ENCODE assay signal across 1 cellular context in the genomic region with DNA sequence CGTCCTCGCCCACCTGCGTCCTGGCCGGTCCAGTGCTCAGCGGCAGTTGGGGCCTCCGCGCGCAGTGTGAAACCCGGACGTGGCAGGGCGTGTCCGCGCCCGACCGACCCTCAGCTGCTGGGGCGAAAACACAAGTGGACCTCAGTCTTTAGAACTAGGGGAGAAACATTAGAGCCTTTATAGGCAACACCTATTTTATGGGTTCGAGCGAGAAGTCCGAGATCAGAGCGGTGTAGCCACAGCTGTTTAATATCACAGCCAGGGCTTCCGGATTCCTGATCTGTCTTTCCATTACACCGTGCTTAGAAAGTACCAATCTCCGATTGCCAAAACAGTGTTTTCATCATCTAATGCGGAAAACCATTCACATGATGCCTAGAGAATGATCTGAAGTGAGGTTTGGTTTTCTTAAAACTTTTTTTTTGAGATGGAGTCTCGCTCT.
TF ChIP-seq lines count a peak whose summit lies in the region.

No MANE protein-coding gene starts in this region.

TF ChIP-seq in K562, 482 proteins besides CTCF, POLR2A, EP300 and RAD21 (continued from another document and continues in another):
- TF ChIP-seq NFE2 (IDR thresholded peaks at IDR 0.05; ENCODE audit: low read depth) (no peak), ZNF830 (CRISPR knock-in tag; IDR thresholded peaks at IDR 0.05) (0 out of 2 replicates have a peak, but pooled peaks have one; percentile 41), ZNF384 (IDR thresholded peaks at IDR 0.05; ENCODE audit: low read depth, low read length) (no peak), YY1 (IDR thresholded peaks at IDR 0.05; ENCODE audit: borderline replicate concordance in 1 of 3, control insufficient read depth in 1 of 3, extremely low read depth in 1 of 3, insufficient read depth in 3 of 3, insufficient read length in 1 of 3, insufficient replicate concordance in 2 of 3, low read depth in 1 of 3, low read length in 2 of 3) (no peak), ZZZ3 (IDR thresholded peaks at IDR 0.05) (no peak), NBN (IDR thresholded peaks at IDR 0.05; ENCODE audit: low read depth) (no peak), HDAC6 (IDR thresholded peaks at IDR 0.05; ENCODE audit: low read depth, low read length) (no peak), C11orf30 (IDR thresholded peaks at IDR 0.05; ENCODE audit: low read depth) (no peak), GABPB1 (CRISPR knock-in tag; IDR thresholded peaks at IDR 0.05) (no peak), ZNF274 (IDR thresholded peaks at IDR 0.05; ENCODE audit: borderline replicate concordance, low read depth, low read length) (no peak), ZNF224 (CRISPR knock-in tag; IDR thresholded peaks at IDR 0.05) (no peak), RNF2 (IDR thresholded peaks at IDR 0.05) (no peak), ZKSCAN8 (CRISPR knock-in tag; IDR thresholded peaks at IDR 0.05) (no peak), ZNF589 (CRISPR knock-in tag; IDR thresholded peaks at IDR 0.05; ENCODE audit: low read depth) (no peak), KDM2B (CRISPR knock-in tag; IDR thresholded peaks at IDR 0.05) (no peak), PRMT5 (CRISPR knock-in tag; IDR thresholded peaks at IDR 0.05) (no peak), BCOR (IDR thresholded peaks at IDR 0.05) (no peak), KAT8 (IDR thresholded peaks at IDR 0.05; ENCODE audit: low read depth) (no peak), MTA3 (IDR thresholded peaks at IDR 0.05; ENCODE audit: borderline replicate concordance) (no peak), NCOA1 (IDR thresholded peaks at IDR 0.05; ENCODE audit: low read depth) (no peak), STAG1 (CRISPR knock-in tag; IDR thresholded peaks at IDR 0.05; ENCODE audit: borderline replicate concordance) (no peak), TRIM28 (IDR thresholded peaks at IDR 0.05) (no peak), FOXA3 (CRISPR knock-in tag; conservative IDR thresholded peaks at IDR 0.05 in 1 of 2, IDR thresholded peaks at IDR 0.05 in 1 of 2) (0 out of 4 replicates have a peak, but pooled peaks of 1 of the 2 experiments have one; percentile 5), ZNF77 (CRISPR knock-in tag; IDR thresholded peaks at IDR 0.05) (no peak), ZNF75A (CRISPR knock-in tag; IDR thresholded peaks at IDR 0.05) (no peak), GTF2A2 (tag; IDR thresholded peaks at IDR 0.05) (no peak), CXXC5 (CRISPR knock-in tag; IDR thresholded peaks at IDR 0.05) (no peak), ASH1L (IDR thresholded peaks at IDR 0.05; ENCODE audit: borderline replicate concordance, low read depth, partially characterized antibody) (no peak)
- TF ChIP-seq, protein P1, sequence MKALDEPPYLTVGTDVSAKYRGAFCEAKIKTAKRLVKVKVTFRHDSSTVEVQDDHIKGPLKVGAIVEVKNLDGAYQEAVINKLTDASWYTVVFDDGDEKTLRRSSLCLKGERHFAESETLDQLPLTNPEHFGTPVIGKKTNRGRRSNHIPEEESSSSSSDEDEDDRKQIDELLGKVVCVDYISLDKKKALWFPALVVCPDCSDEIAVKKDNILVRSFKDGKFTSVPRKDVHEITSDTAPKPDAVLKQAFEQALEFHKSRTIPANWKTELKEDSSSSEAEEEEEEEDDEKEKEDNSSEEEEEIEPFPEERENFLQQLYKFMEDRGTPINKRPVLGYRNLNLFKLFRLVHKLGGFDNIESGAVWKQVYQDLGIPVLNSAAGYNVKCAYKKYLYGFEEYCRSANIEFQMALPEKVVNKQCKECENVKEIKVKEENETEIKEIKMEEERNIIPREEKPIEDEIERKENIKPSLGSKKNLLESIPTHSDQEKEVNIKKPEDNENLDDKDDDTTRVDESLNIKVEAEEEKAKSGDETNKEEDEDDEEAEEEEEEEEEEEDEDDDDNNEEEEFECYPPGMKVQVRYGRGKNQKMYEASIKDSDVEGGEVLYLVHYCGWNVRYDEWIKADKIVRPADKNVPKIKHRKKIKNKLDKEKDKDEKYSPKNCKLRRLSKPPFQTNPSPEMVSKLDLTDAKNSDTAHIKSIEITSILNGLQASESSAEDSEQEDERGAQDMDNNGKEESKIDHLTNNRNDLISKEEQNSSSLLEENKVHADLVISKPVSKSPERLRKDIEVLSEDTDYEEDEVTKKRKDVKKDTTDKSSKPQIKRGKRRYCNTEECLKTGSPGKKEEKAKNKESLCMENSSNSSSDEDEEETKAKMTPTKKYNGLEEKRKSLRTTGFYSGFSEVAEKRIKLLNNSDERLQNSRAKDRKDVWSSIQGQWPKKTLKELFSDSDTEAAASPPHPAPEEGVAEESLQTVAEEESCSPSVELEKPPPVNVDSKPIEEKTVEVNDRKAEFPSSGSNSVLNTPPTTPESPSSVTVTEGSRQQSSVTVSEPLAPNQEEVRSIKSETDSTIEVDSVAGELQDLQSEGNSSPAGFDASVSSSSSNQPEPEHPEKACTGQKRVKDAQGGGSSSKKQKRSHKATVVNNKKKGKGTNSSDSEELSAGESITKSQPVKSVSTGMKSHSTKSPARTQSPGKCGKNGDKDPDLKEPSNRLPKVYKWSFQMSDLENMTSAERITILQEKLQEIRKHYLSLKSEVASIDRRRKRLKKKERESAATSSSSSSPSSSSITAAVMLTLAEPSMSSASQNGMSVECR (CRISPR knock-in tag; IDR thresholded peaks at IDR 0.05), result 0 out of 2 replicates have a peak, but pooled peaks have one; percentile 57
- TF ChIP-seq, protein P2, sequence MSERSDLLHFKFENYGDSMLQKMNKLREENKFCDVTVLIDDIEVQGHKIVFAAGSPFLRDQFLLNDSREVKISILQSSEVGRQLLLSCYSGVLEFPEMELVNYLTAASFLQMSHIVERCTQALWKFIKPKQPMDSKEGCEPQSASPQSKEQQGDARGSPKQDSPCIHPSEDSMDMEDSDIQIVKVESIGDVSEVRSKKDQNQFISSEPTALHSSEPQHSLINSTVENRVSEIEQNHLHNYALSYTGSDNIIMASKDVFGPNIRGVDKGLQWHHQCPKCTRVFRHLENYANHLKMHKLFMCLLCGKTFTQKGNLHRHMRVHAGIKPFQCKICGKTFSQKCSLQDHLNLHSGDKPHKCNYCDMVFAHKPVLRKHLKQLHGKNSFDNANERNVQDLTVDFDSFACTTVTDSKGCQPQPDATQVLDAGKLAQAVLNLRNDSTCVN (CRISPR knock-in tag; IDR thresholded peaks at IDR 0.05), result no peak
- TF ChIP-seq, protein P3, sequence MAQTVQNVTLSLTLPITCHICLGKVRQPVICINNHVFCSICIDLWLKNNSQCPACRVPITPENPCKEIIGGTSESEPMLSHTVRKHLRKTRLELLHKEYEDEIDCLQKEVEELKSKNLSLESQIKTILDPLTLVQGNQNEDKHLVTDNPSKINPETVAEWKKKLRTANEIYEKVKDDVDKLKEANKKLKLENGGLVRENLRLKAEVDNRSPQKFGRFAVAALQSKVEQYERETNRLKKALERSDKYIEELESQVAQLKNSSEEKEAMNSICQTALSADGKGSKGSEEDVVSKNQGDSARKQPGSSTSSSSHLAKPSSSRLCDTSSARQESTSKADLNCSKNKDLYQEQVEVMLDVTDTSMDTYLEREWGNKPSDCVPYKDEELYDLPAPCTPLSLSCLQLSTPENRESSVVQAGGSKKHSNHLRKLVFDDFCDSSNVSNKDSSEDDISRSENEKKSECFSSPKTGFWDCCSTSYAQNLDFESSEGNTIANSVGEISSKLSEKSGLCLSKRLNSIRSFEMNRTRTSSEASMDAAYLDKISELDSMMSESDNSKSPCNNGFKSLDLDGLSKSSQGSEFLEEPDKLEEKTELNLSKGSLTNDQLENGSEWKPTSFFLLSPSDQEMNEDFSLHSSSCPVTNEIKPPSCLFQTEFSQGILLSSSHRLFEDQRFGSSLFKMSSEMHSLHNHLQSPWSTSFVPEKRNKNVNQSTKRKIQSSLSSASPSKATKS (CRISPR knock-in tag; IDR thresholded peaks at IDR 0.05), result no peak
- TF ChIP-seq, protein P4, sequence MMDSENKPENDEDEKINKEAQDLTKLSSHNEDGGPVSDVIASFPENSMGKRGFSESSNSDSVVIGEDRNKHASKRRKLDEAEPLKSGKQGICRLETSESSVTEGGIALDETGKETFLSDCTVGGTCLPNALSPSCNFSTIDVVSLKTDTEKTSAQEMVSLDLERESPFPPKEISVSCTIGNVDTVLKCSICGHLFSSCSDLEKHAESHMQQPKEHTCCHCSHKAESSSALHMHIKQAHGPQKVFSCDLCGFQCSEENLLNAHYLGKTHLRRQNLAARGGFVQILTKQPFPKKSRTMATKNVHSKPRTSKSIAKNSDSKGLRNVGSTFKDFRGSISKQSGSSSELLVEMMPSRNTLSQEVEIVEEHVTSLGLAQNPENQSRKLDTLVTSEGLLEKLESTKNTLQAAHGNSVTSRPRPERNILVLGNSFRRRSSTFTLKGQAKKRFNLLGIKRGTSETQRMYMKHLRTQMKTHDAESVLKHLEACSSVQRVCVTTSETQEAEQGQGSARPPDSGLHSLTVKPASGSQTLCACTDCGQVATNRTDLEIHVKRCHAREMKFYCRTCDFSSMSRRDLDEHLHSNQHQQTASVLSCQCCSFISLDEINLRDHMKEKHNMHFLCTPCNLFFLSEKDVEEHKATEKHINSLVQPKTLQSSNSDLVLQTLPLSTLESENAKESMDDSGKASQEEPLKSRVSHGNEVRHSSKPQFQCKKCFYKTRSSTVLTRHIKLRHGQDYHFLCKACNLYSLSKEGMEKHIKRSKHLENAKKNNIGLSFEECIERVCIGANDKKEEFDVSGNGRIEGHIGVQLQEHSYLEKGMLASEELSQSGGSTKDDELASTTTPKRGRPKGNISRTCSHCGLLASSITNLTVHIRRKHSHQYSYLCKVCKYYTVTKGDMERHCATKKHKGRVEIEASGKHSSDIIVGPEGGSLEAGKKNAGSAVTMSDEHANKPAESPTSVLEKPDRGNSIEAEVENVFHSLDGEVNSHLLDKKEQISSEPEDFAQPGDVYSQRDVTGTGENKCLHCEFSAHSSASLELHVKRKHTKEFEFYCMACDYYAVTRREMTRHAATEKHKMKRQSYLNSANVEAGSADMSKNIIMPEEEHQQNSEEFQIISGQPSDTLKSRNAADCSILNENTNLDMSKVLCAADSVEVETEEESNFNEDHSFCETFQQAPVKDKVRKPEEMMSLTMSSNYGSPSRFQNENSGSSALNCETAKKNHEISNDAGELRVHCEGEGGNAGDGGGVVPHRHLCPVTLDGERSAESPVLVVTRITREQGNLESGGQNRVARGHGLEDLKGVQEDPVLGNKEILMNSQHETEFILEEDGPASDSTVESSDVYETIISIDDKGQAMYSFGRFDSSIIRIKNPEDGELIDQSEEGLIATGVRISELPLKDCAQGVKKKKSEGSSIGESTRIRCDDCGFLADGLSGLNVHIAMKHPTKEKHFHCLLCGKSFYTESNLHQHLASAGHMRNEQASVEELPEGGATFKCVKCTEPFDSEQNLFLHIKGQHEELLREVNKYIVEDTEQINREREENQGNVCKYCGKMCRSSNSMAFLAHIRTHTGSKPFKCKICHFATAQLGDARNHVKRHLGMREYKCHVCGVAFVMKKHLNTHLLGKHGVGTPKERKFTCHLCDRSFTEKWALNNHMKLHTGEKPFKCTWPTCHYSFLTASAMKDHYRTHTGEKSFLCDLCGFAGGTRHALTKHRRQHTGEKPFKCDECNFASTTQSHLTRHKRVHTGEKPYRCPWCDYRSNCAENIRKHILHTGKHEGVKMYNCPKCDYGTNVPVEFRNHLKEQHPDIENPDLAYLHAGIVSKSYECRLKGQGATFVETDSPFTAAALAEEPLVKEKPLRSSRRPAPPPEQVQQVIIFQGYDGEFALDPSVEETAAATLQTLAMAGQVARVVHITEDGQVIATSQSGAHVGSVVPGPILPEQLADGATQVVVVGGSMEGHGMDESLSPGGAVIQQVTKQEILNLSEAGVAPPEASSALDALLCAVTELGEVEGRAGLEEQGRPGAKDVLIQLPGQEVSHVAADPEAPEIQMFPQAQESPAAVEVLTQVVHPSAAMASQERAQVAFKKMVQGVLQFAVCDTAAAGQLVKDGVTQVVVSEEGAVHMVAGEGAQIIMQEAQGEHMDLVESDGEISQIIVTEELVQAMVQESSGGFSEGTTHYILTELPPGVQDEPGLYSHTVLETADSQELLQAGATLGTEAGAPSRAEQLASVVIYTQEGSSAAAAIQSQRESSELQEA (IDR thresholded peaks at IDR 0.05; ENCODE audit: low read depth), result no peak
- TF ChIP-seq, protein P5, sequence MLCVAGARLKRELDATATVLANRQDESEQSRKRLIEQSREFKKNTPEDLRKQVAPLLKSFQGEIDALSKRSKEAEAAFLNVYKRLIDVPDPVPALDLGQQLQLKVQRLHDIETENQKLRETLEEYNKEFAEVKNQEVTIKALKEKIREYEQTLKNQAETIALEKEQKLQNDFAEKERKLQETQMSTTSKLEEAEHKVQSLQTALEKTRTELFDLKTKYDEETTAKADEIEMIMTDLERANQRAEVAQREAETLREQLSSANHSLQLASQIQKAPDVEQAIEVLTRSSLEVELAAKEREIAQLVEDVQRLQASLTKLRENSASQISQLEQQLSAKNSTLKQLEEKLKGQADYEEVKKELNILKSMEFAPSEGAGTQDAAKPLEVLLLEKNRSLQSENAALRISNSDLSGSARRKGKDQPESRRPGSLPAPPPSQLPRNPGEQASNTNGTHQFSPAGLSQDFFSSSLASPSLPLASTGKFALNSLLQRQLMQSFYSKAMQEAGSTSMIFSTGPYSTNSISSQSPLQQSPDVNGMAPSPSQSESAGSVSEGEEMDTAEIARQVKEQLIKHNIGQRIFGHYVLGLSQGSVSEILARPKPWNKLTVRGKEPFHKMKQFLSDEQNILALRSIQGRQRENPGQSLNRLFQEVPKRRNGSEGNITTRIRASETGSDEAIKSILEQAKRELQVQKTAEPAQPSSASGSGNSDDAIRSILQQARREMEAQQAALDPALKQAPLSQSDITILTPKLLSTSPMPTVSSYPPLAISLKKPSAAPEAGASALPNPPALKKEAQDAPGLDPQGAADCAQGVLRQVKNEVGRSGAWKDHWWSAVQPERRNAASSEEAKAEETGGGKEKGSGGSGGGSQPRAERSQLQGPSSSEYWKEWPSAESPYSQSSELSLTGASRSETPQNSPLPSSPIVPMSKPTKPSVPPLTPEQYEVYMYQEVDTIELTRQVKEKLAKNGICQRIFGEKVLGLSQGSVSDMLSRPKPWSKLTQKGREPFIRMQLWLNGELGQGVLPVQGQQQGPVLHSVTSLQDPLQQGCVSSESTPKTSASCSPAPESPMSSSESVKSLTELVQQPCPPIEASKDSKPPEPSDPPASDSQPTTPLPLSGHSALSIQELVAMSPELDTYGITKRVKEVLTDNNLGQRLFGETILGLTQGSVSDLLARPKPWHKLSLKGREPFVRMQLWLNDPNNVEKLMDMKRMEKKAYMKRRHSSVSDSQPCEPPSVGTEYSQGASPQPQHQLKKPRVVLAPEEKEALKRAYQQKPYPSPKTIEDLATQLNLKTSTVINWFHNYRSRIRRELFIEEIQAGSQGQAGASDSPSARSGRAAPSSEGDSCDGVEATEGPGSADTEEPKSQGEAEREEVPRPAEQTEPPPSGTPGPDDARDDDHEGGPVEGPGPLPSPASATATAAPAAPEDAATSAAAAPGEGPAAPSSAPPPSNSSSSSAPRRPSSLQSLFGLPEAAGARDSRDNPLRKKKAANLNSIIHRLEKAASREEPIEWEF (CRISPR knock-in tag; IDR thresholded peaks at IDR 0.05), result no peak
